Comparison of ENCODE assay signal across 16 cellular contexts in genomic region chr13:23509781-23510543, GRCh38.
DNase-seq lines count a peak whose midpoint lies in the region; ATAC-seq and TF ChIP-seq lines count a peak whose summit lies in the region.
"Had no signal": no experiment of that assay in that cellular context is flagged by ENCODE, and none has a peak within 500 bp of the region (broad histone marks: within the 10 kb centered on the region; RNA-seq: fewer than 3 reads in every experiment).

No MANE protein-coding gene starts in this region.

- CTCF ChIA-PET in RWPE1 (lab: Yijun Ruan, JAX), result interaction anchor here (0.7 kb wide), 1 partner anchor 43 kb away, joined by 4 read pairs; no protein-coding TSS in a partner anchor
- CTCF ChIA-PET in CD4-positive, alpha-beta T cell (lab: Charles Lee), result no interaction called here

- no peaks in the 10 kb centered on the region for H3K79me2 ChIP-seq in fibroblast of lung (ENCODE audit: control insufficient read depth, insufficient read depth, low read length)

- H3K27me3 ChIP-seq in fibroblast of lung (ENCODE audit: control insufficient read depth, insufficient read depth, low read length), result no peaks in the 10 kb centered on the region
- peaks cover 10% of the 10 kb centered on the region for H3K27me3 ChIP-seq in CD4-positive, alpha-beta T cell (ENCODE audit: control insufficient read depth, insufficient read depth, low read length)

- no peak for ATAC-seq in CD4-positive, alpha-beta T cell (ENCODE audit: poor library complexity)

- H4K20me1 ChIP-seq in fibroblast of lung (ENCODE audit: control insufficient read depth, extremely low read depth, insufficient read depth, low read length), result no peaks in the 10 kb centered on the region

- no peaks in the 10 kb centered on the region for H3K9me3 ChIP-seq in fibroblast of lung (ENCODE audit: control insufficient read depth, insufficient read depth, low read depth, low read length)
- no peaks in the 10 kb centered on the region for H3K9me3 ChIP-seq in CD4-positive, alpha-beta T cell (ENCODE audit: control insufficient read depth, low read length)
- H3K9me3 ChIP-seq: lower lobe of right lung had no signal

- no peaks in the 10 kb centered on the region for H3K36me3 ChIP-seq in fibroblast of lung (ENCODE audit: control insufficient read depth, insufficient read depth, low read length)
- H3K36me3 ChIP-seq: lower lobe of right lung had no signal

- peaks cover 44% of the 10 kb centered on the region for H3K27me3 Mint-ChIP-seq in CD4-positive, alpha-beta T cell

- peak overlapping the region; percentile 56 for H3K4me2 ChIP-seq in fibroblast of lung (ENCODE audit: extremely low read depth, insufficient read depth, low read length)

- POLR2A ChIA-PET in RWPE1 (lab: Yijun Ruan, JAX; ENCODE audit: low non-redundant PET), result no interaction called here
- POLR2A ChIA-PET in CD4-positive, alpha-beta T cell (lab: Charles Lee), result no interaction called here

- H2AFZ ChIP-seq in fibroblast of lung (ENCODE audit: low read length), result no peak overlapping the region

- peaks cover 24% of the 10 kb centered on the region for H3K4me1 ChIP-seq in fibroblast of lung (ENCODE audit: control insufficient read depth, extremely low read depth, insufficient read depth, low read length)
- H3K4me1 ChIP-seq: lower lobe of right lung had no signal

- H3K4me3 ChIP-seq in fibroblast of lung (replicated peaks in 1 of 4; ENCODE audit: control extremely low read depth in 1 of 4, insufficient read depth in 1 of 4, low read depth in 3 of 4, low read length in 4 of 4) (no peak overlapping the region), retinal pigment epithelial cell (ENCODE audit: low read length) (no peak overlapping the region)
- H3K4me3 ChIP-seq: lower lobe of right lung had no signal

- H3K27ac Mint-ChIP-seq in CD4-positive, alpha-beta T cell, result no peak overlapping the region

- intact Hi-C loops in CD4-positive, alpha-beta T cell (cut with DNase I, micrococcal nuclease), result no loop called here

- H3K9me3 Mint-ChIP-seq in CD4-positive, alpha-beta T cell, result no peaks in the 10 kb centered on the region

- H3K36me3 Mint-ChIP-seq in CD4-positive, alpha-beta T cell (ENCODE audit: low read depth), result no peaks in the 10 kb centered on the region

- H3K4me1 Mint-ChIP-seq in CD4-positive, alpha-beta T cell (ENCODE audit: low read depth), result no peaks in the 10 kb centered on the region

- no peak overlapping the region for H3K4me3 Mint-ChIP-seq in CD4-positive, alpha-beta T cell
- H3K4me3 Mint-ChIP-seq: neural crest cell had no signal

- TF ChIP-seq CTCF in RWPE1 (conservative IDR thresholded peaks at IDR 0.05; ENCODE audit: low read depth) (no peak), fibroblast of lung (conservative IDR thresholded peaks at IDR 0.05 in 1 of 2, IDR thresholded peaks at IDR 0.05 in 1 of 2; ENCODE audit: low read depth in 1 of 2, low read length in 2 of 2) (no peak), retinal pigment epithelial cell (conservative IDR thresholded peaks at IDR 0.05; ENCODE audit: low read depth, low read length) (no peak)
- TF ChIP-seq CTCF in CD4-positive, alpha-beta T cell (IDR thresholded peaks at IDR 0.05), result no peak

- H3K27ac ChIP-seq in RWPE1 (no peak overlapping the region), fibroblast of lung (ENCODE audit: insufficient read depth, low read length) (peak overlapping the region; percentile 58)
- no peak overlapping the region for H3K27ac ChIP-seq in CD4-positive, alpha-beta T cell (ENCODE audit: low read depth, low read length)
- H3K27ac ChIP-seq: lower lobe of right lung had no signal

- peak; percentile 90 for DNase-seq in EH (ENCODE audit: low read depth)
- peak; percentile 19 for DNase-seq in RWPE1 (ENCODE audit: low spot score)
- peak; percentile 73 to 97 for DNase-seq in fibroblast of lung (ENCODE audit: low read depth in 2 of 2)
- DNase-seq in retinal pigment epithelial cell (ENCODE audit: low read depth), result peak; percentile 58
- DNase-seq in retina, result no peak
- no peak for DNase-seq in GDM1 (lab: John Stamatoyannopoulos, UW)
- DNase-seq in superior temporal gyrus (ENCODE audit: extremely low spot score), result no peak
- no peak for DNase-seq in CD4-positive, alpha-beta T cell
- DNase-seq: activated CD4-positive, alpha-beta T cell treated with anti-CD3 and anti-CD28 coated beads, Interleukin-2, amount 50 U/mL, for 1 hour; anterior cingulate cortex; COR-L47; effector CD8-positive, alpha-beta T cell; lower lobe of right lung; NCI-H2171; small intestine had no signal

- no peak overlapping the region for H3K9ac ChIP-seq in fibroblast of lung (ENCODE audit: insufficient read depth, low read length)

Comparison
In these comparisons a context has a peak if more than half of its experiments do, and no peak if none do; other contexts are left out.
1. DNase-seq: peak in EH (single experiment), RWPE1 (single experiment), fibroblast of lung (2 of 2) and retinal pigment epithelial cell (single experiment); none in retina (single experiment), GDM1 (single experiment), superior temporal gyrus (single experiment) and CD4-positive, alpha-beta T cell (0 of 10).